Comparison of ENCODE assay signal across 11 cellular contexts in the genomic region with DNA sequence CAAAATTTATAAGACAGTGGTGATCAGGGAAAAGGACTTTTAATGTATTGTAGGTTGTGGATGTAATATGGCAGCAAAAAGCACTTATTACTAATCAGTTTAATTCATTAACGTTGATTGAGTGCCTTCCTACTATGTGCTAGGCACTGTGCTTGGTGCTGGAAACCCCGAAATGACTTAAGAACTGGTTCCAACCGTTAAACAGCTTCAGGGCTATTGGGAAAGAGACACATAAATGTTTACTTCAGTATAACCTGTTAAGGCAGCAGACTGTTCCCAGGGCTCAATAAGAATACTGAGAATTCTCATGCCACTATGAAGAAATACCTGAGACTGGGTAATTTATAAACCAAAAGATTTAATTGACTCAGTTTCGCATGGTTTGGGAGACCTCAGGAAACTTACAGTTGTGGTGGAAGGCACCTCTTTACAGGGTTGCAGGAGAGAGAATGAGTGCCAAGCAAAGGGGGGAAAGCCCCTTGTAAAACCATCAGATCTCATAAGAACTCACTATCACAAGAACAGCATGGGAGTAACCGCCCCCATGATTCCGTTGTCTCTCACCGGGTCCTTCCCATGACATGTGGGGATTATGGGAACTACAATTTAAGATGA. TPM values are rescaled to one million over a fixed set of nuclear protein-coding genes. Genes with fewer than 3 reads are reported as not detected.
DNase-seq lines count a peak whose midpoint lies in the region; ATAC-seq and TF ChIP-seq lines count a peak whose summit lies in the region.
"Had no signal": no experiment of that assay in that cellular context is flagged by ENCODE, and none has a peak within 500 bp of the region (broad histone marks: within the 10 kb centered on the region; RNA-seq: fewer than 3 reads in every experiment).

No MANE protein-coding gene starts in this region.

- ATAC-seq in natural killer cell = no peak

- no peak for TF ChIP-seq CTCF in natural killer cell (IDR thresholded peaks at IDR 0.05)

- no peak overlapping the region for H3K27ac ChIP-seq in BLaER1
- H3K27ac ChIP-seq in HUES64 (ENCODE audit: low read depth, low read length) = no peak overlapping the region

- peak overlapping the region; percentile 20 for H3K27ac Mint-ChIP-seq in activated naive CD4-positive, alpha-beta T cell treated with anti-CD3 and anti-CD28 coated beads, Interleukin-2, amount 50 U/mL, for 24 hours
- H3K27ac Mint-ChIP-seq in natural killer cell = peak overlapping the region in 1 of 2 donors; percentile 60

- H3K4me2 ChIP-seq in BLaER1 = peak overlapping the region; percentile 89

- no peak overlapping the region for H3K4me3 ChIP-seq in BLaER1
- peak overlapping the region; percentile 69; the same call in 1 of the 2 replicates for H3K4me3 ChIP-seq in HUES64 (ENCODE audit: low read length)

- DNase-seq in natural killer cell (no peak), NCI-H1694 (lab: John Stamatoyannopoulos, UW) (no peak), DMS153 treated with DMSO at 0.1 percent for 48 hours (lab: John Stamatoyannopoulos, UW; ENCODE audit: unreplicated experiment) (no peak), NCI-H524 treated with DMSO at 0.1 percent for 48 hours (lab: John Stamatoyannopoulos, UW) (no peak), NCI-H1694 treated with DMSO at 0.1 percent for 48 hours (lab: John Stamatoyannopoulos, UW) (no peak)
- DNase-seq: NCI-H2081 treated with DMSO at 0.1 percent for 48 hours, OCI-M1, T-helper 9 cell had no signal

- H3K9me3 ChIP-seq in BLaER1 (no peaks in the 10 kb centered on the region), HUES64 (ENCODE audit: insufficient read depth, low read depth, low read length) (no peaks in the 10 kb centered on the region)

- no peaks in the 10 kb centered on the region for H3K36me3 ChIP-seq in BLaER1
- H3K36me3 ChIP-seq in HUES64 (ENCODE audit: insufficient read depth, low read length) = no peaks in the 10 kb centered on the region

- 0 out of 2 replicates have a peak, but pooled peaks cover 10% of the 10 kb centered on the region for H4K20me1 ChIP-seq in BLaER1

- H3K36me3 Mint-ChIP-seq in activated naive CD4-positive, alpha-beta T cell treated with anti-CD3 and anti-CD28 coated beads, Interleukin-2, amount 50 U/mL, for 24 hours = peaks cover 3% of the 10 kb centered on the region
- no peaks in the 10 kb centered on the region for H3K36me3 Mint-ChIP-seq in natural killer cell

- H3K27me3 Mint-ChIP-seq in activated naive CD4-positive, alpha-beta T cell treated with anti-CD3 and anti-CD28 coated beads, Interleukin-2, amount 50 U/mL, for 24 hours = no peaks in the 10 kb centered on the region
- peaks cover 0 to 2% of the 10 kb centered on the region in 2 donors for H3K27me3 Mint-ChIP-seq in natural killer cell (ENCODE audit: low read depth in 2 of 2)

- H3K27me3 ChIP-seq in BLaER1 (no peaks in the 10 kb centered on the region), HUES64 (ENCODE audit: insufficient read depth, low read length) (no peaks in the 10 kb centered on the region)

- peaks cover 35% of the 10 kb centered on the region for H3K4me1 Mint-ChIP-seq in activated naive CD4-positive, alpha-beta T cell treated with anti-CD3 and anti-CD28 coated beads, Interleukin-2, amount 50 U/mL, for 24 hours
- peaks cover 21% of the 10 kb centered on the region in 2 donors for H3K4me1 Mint-ChIP-seq in natural killer cell

- no peak overlapping the region for H3K9ac ChIP-seq in BLaER1
- no peak overlapping the region for H3K9ac ChIP-seq in HUES64 (ENCODE audit: low read depth, low read length)

- H3K9me3 Mint-ChIP-seq in activated naive CD4-positive, alpha-beta T cell treated with anti-CD3 and anti-CD28 coated beads, Interleukin-2, amount 50 U/mL, for 24 hours = no peaks in the 10 kb centered on the region
- H3K9me3 Mint-ChIP-seq in natural killer cell = no peaks in the 10 kb centered on the region

- 96% methylated on average over 7 of the region's 7 CpGs for WGBS in HUES64

- H3K4me1 ChIP-seq in BLaER1 = peaks cover 20% of the 10 kb centered on the region
- H3K4me1 ChIP-seq in HUES64 (ENCODE audit: insufficient read depth, low read length) = peaks cover 7% of the 10 kb centered on the region; the same call in 1 of the 2 replicates

- intact Hi-C loops in natural killer cell (cut with micrococcal nuclease) = no loop called here

- peak overlapping the region; percentile 93 for H3K4me3 Mint-ChIP-seq in activated naive CD4-positive, alpha-beta T cell treated with anti-CD3 and anti-CD28 coated beads, Interleukin-2, amount 50 U/mL, for 24 hours
- H3K4me3 Mint-ChIP-seq in natural killer cell = peak overlapping the region; percentile 93

RNA-seq across cellular contexts. Expression of gene SLC25A13, which starts 1.1 kb away (rescaled TPM):
- polyA plus RNA-seq in HUES64 (2013, experiment 1 of 2) = 65.5 TPM
- 61.6 TPM for polyA plus RNA-seq in HUES64 (2013, experiment 2 of 2)
- total RNA-seq in natural killer cell = 10 to 100 TPM; 16.9 to 20.8 (median 20.5) TPM
